In the genomic region with DNA sequence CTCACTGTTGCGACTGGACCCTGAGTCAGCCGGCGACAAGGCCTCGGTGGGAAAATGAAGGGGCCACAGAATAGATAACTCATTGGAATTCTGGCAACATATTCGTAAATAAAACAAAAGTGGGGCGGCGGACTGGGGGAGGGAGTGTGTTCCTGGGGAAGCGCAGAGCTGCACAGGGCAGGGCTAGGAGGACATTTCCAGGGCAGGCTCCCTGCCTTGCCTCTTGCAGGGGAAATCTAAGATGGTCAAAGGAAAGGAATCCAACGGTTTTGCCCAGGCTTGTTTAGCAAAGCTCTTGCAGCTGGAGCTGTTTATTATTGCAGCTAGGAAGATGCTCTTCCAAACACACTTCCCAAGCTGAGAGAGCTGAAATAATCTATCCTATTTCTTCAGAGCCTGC, we compare ENCODE assay signal across 15 cellular contexts.
DNase-seq lines count a peak whose midpoint lies in the region; ATAC-seq, FAIRE-seq and TF ChIP-seq lines count a peak whose summit lies in the region.
"Had no signal": no experiment of that assay in that cellular context is flagged by ENCODE, and none has a peak within 500 bp of the region (broad histone marks: within the 10 kb centered on the region; RNA-seq: fewer than 3 reads in every experiment).

No MANE protein-coding gene starts in this region.

- TF ChIP-seq RAD21 in H1 (IDR thresholded peaks at IDR 0.05 in 1 of 2, conservative IDR thresholded peaks at IDR 0.05 in 1 of 2; ENCODE audit: low read depth in 2 of 2, low read length in 2 of 2): no peak

- no peak for TF ChIP-seq EP300 in H1 (IDR thresholded peaks at IDR 0.05; ENCODE audit: borderline replicate concordance in 1 of 2, low read depth in 2 of 2, low read length in 2 of 2)

- H3K27ac ChIP-seq in Peyer's patch (peak overlapping the region; percentile 25 to 68 (median 41)), H1 (ENCODE audit: low read depth, low read length) (no peak overlapping the region), mesodermal cell (ENCODE audit: low read depth, low read length, severe bottlenecking) (peak overlapping the region; percentile 38), testis (peak overlapping the region; percentile 52 to 91), smooth muscle cell (ENCODE audit: low read depth) (no peak overlapping the region), PC-3 (ENCODE audit: low read length) (no peak overlapping the region)
- H3K27ac ChIP-seq: VCaP had no signal

- H3K79me2 ChIP-seq in H1 (ENCODE audit: control insufficient read depth in 1 of 2, insufficient read depth in 2 of 2, low read length in 2 of 2) (no peaks in the 10 kb centered on the region), smooth muscle cell (ENCODE audit: low read depth) (no peaks in the 10 kb centered on the region), PC-3 (ENCODE audit: low read length) (no peaks in the 10 kb centered on the region)

- peak overlapping the region; percentile 22 for H4K91ac ChIP-seq in H1 (replicated peaks; ENCODE audit: insufficient read length, low read length)

- H4K20me1 ChIP-seq in H1 (replicated peaks in 1 of 2; ENCODE audit: control insufficient read depth in 1 of 2, insufficient read depth in 2 of 2, low read length in 2 of 2): no peaks in the 10 kb centered on the region
- H4K20me1 ChIP-seq in smooth muscle cell (ENCODE audit: low read depth): no peaks in the 10 kb centered on the region
- no peaks in the 10 kb centered on the region for H4K20me1 ChIP-seq in PC-3 (ENCODE audit: low read length)

- no peak overlapping the region for H2AK5ac ChIP-seq in H1 (ENCODE audit: low read depth, low read length)

- no peak overlapping the region for H4K8ac ChIP-seq in H1 (ENCODE audit: extremely low read depth, insufficient read depth, low read length)

- H3K4me1 ChIP-seq in Peyer's patch: no peaks in the 10 kb centered on the region
- H3K4me1 ChIP-seq in H1 (replicated peaks in 1 of 4; ENCODE audit: control insufficient read depth in 3 of 4, insufficient read depth in 4 of 4, low read length in 3 of 4): peaks cover 0 to 14% (median 8%) of the 10 kb centered on the region in 4 experiments; a peak in 5 of 7 replicates
- peaks cover 38% of the 10 kb centered on the region for H3K4me1 ChIP-seq in mesodermal cell (ENCODE audit: control insufficient read depth, insufficient read depth, low read length, poor library complexity, severe bottlenecking)
- peaks cover 18% of the 10 kb centered on the region for H3K4me1 ChIP-seq in testis
- peaks cover 67% of the 10 kb centered on the region for H3K4me1 ChIP-seq in smooth muscle cell (ENCODE audit: low read depth)
- H3K4me1 ChIP-seq in PC-3 (ENCODE audit: insufficient read depth, low read length): peaks cover 5% of the 10 kb centered on the region

- no peaks in the 10 kb centered on the region for H3K9me2 ChIP-seq in PC-3 (replicated peaks; ENCODE audit: low read length)

- peak overlapping the region; percentile 23; the same call in 1 of the 2 replicates for H2BK20ac ChIP-seq in H1 (ENCODE audit: low read length)

- no peak overlapping the region for H3K4me3 ChIP-seq in Peyer's patch
- H3K4me3 ChIP-seq in H1 (ENCODE audit: extremely low read depth in 1 of 4, insufficient read depth in 2 of 4, low read depth in 3 of 4, low read length in 4 of 4): peak overlapping the region in 1 of 4 experiments; percentile 41; a peak in 4 of 8 replicates
- H3K4me3 ChIP-seq in mesodermal cell (ENCODE audit: extremely low read depth, insufficient read depth, low read length, poor library complexity, severe bottlenecking): no peak overlapping the region
- H3K4me3 ChIP-seq in testis: no peak overlapping the region
- H3K4me3 ChIP-seq in smooth muscle cell: no peak overlapping the region
- H3K4me3 ChIP-seq in PC-3 (ENCODE audit: low read length): no peak overlapping the region

- H3K36me3 ChIP-seq in Peyer's patch (no peaks in the 10 kb centered on the region), H1 (ENCODE audit: control insufficient read depth in 2 of 4, insufficient read depth in 4 of 4, low read length in 3 of 4) (no peaks in the 10 kb centered on the region), mesodermal cell (ENCODE audit: control insufficient read depth, insufficient read depth, low read length) (no peaks in the 10 kb centered on the region), testis (ENCODE audit: low read depth, missing control alignments) (no peaks in the 10 kb centered on the region), smooth muscle cell (ENCODE audit: low read depth) (no peaks in the 10 kb centered on the region), PC-3 (ENCODE audit: low read depth, low read length) (no peaks in the 10 kb centered on the region)

- TF ChIP-seq POLR2A in Peyer's patch (IDR thresholded peaks at IDR 0.05) (no peak), H1 (IDR thresholded peaks at IDR 0.05; ENCODE audit: control extremely low read depth in 1 of 2, low read depth in 2 of 2, low read length in 2 of 2) (no peak), testis (IDR thresholded peaks at IDR 0.05) (no peak)

- no peaks in the 10 kb centered on the region for H3K79me1 ChIP-seq in H1 (ENCODE audit: low read depth, low read length)

- no TSS peak for BruUV-seq in PC-3 (replicated peaks; lab: Mats Ljungman, UMichigan)

- H3K27me3 ChIP-seq in Peyer's patch (no peaks in the 10 kb centered on the region), H1 (replicated peaks in 1 of 4; ENCODE audit: control insufficient read depth in 3 of 4, extremely low read depth in 1 of 4, insufficient read depth in 3 of 4, low read length in 3 of 4) (no peaks in the 10 kb centered on the region), testis (no peaks in the 10 kb centered on the region), smooth muscle cell (ENCODE audit: low read depth) (no peaks in the 10 kb centered on the region), PC-3 (ENCODE audit: low read length) (no peaks in the 10 kb centered on the region)

- no peak for ATAC-seq in PC-3

- H3K9me3 ChIP-seq in Peyer's patch: no peaks in the 10 kb centered on the region
- no peaks in the 10 kb centered on the region for H3K9me3 ChIP-seq in H1 (ENCODE audit: insufficient read depth in 2 of 2, low read depth in 1 of 2, low read length in 1 of 2)
- no peaks in the 10 kb centered on the region for H3K9me3 ChIP-seq in mesodermal cell (ENCODE audit: control insufficient read depth, low read length)
- no peaks in the 10 kb centered on the region for H3K9me3 ChIP-seq in testis
- H3K9me3 ChIP-seq in smooth muscle cell (replicated peaks; ENCODE audit: low read depth): no peaks in the 10 kb centered on the region
- no peaks in the 10 kb centered on the region for H3K9me3 ChIP-seq in PC-3 (ENCODE audit: low read length)

- POLR2A ChIA-PET in H1 (lab: Charles Lee; ENCODE audit: partially characterized antibody) (no interaction called here), PC-3 (lab: Charles Lee; ENCODE audit: unreplicated experiment) (no interaction called here)

- peak overlapping the region; percentile 79; the same call in 1 of the 2 replicates for H3K18ac ChIP-seq in H1 (ENCODE audit: extremely low read depth, low read length)

- DNase-seq in Peyer's patch: no peak
- DNase-seq in H1 (ENCODE audit: low read depth in 1 of 2, low spot score in 2 of 2): no peak
- DNase-seq in testis: no peak
- no peak for DNase-seq in smooth muscle cell (lab: John Stamatoyannopoulos, UW; ENCODE audit: unreplicated experiment)
- DNase-seq in NCI-H1694 treated with DMSO at 0.1 percent for 48 hours (lab: John Stamatoyannopoulos, UW): no peak
- no peak for DNase-seq in PC-3
- DNase-seq in GF-D8 (lab: John Stamatoyannopoulos, UW): no peak
- DNase-seq: activated effector memory CD4-positive, alpha-beta T cell treated with anti-CD3 and anti-CD28 coated beads, Interleukin-2, amount 50 U/mL, for 16 hours; Calu3; islet precursor cell; naive B cell; NCI-H1417 treated with DMSO at 0.1 percent for 48 hours; stimulated activated CD4-positive, alpha-beta T cell treated with anti-CD3 and anti-CD28 coated beads, Interleukin-4, amount 100 ng/mL, for 1 hour had no signal

- H2BK5ac ChIP-seq in H1 (ENCODE audit: low read depth, low read length): no peak overlapping the region

- H3K9ac ChIP-seq in H1 (replicated peaks in 1 of 4; ENCODE audit: extremely low read depth in 1 of 4, low read depth in 3 of 4, low read length in 3 of 4) (no peak overlapping the region; a peak in 1 of 7 replicates), smooth muscle cell (ENCODE audit: low read depth) (no peak overlapping the region), PC-3 (ENCODE audit: low read length) (no peak overlapping the region)

- intact Hi-C loops in testis (cut with DNase I; ENCODE audit: low total_unique reads): no loop called here
- intact Hi-C loops in PC-3 (cut with micrococcal nuclease): no loop called here

- no peak for FAIRE-seq in H1 (lab: Jason Lieb, UNC)

- H3F3A ChIP-seq in smooth muscle cell (ENCODE audit: low read depth) (no peaks in the 10 kb centered on the region), PC-3 (ENCODE audit: low read length, unreplicated experiment) (no peaks in the 10 kb centered on the region)

- H3K23ac ChIP-seq in H1 (ENCODE audit: insufficient read length): no peak overlapping the region

- H2BK15ac ChIP-seq in H1 (ENCODE audit: low read length): no peak overlapping the region

- H2BK120ac ChIP-seq in H1 (replicated peaks; ENCODE audit: low read depth, low read length): peak overlapping the region; percentile 12

- 66% methylated on average over 9 of the region's 9 CpGs; no CpG with 5 or more reads in 1 of the 2 experiments for WGBS in H1 (ENCODE audit: extremely low coverage in 1 of 2, insufficient coverage in 1 of 2, insufficient read length in 1 of 2, insufficient replicate concordance in 2 of 2, low coverage in 1 of 2, low lambda C conversion rate in 2 of 2, missing lambda C conversion rate in 1 of 2), 2 experiments
- 47 to 72% methylated on average over 2 to 5 of the region's 9 CpGs for WGBS in mesodermal cell (ENCODE audit: insufficient coverage in 2 of 2), 2 experiments
- WGBS in testis, 2 donors: 54 to 62% methylated on average over 9 of the region's 9 CpGs
- 71% methylated on average over 9 of the region's 9 CpGs for WGBS in smooth muscle cell (ENCODE audit: low lambda C conversion rate)

- H2BK12ac ChIP-seq in H1 (ENCODE audit: low read depth, low read length): no peak overlapping the region

- no peak overlapping the region for H3K4ac ChIP-seq in H1 (replicated peaks; ENCODE audit: insufficient read length, low read depth, low read length)

- CTCF ChIA-PET in H1 (lab: Charles Lee; ENCODE audit: partially characterized antibody) (interaction anchor here (0.6 to 3.9 kb wide), 10 partner anchors 9 to 874 kb away, joined by 3 to 29 read pairs (median 4); no protein-coding TSS in a partner anchor), PC-3 (lab: Charles Lee) (no interaction called here)

- no peak overlapping the region for H3K56ac ChIP-seq in H1 (replicated peaks; ENCODE audit: insufficient read length, low read depth, low read length)

- TF ChIP-seq CTCF in Peyer's patch (IDR thresholded peaks at IDR 0.05) (no peak), H1 (IDR thresholded peaks at IDR 0.05; ENCODE audit: control extremely low read depth in 1 of 3, insufficient read depth in 1 of 3, low read depth in 1 of 3, low read length in 3 of 3) (no peak), testis (IDR thresholded peaks at IDR 0.05) (no peak), smooth muscle cell (IDR thresholded peaks at IDR 0.05; ENCODE audit: borderline replicate concordance, insufficient read depth, poor library complexity, severe bottlenecking) (no peak), PC-3 (conservative IDR thresholded peaks at IDR 0.05; ENCODE audit: low read depth, low read length) (no peak)

- H3K23me2 ChIP-seq in H1 (ENCODE audit: low read depth, low read length): no peaks in the 10 kb centered on the region

- H3K4me2 ChIP-seq in H1 (ENCODE audit: insufficient read depth in 1 of 2, low read depth in 2 of 2, low read length in 2 of 2) (peak overlapping the region; percentile 27 to 81; a peak in 3 of 4 replicates), smooth muscle cell (no peak overlapping the region), PC-3 (ENCODE audit: low read length) (no peak overlapping the region)

- H4K5ac ChIP-seq in H1 (ENCODE audit: insufficient read length, low read depth, low read length): peak overlapping the region; percentile 48

- no peak overlapping the region for H3K14ac ChIP-seq in H1 (ENCODE audit: insufficient read length)

- H2AFZ ChIP-seq in H1 (ENCODE audit: low read length) (peak overlapping the region; percentile 37; the same call in 1 of the 2 replicates), smooth muscle cell (ENCODE audit: low read depth) (no peak overlapping the region), PC-3 (ENCODE audit: low read length) (no peak overlapping the region)

Comparison
In these comparisons a context has a peak if more than half of its experiments do, and no peak if none do; other contexts are left out.
1. H3K27ac ChIP-seq: peak in Peyer's patch (4 of 4), mesodermal cell (single experiment) and testis (2 of 2); none in H1 (single experiment), smooth muscle cell (single experiment) and PC-3 (single experiment).
2. H3K4me2 ChIP-seq: peak in H1 (2 of 2); none in smooth muscle cell (single experiment) and PC-3 (single experiment).